ENCODE assay signal across 18 cellular contexts in the genomic region with DNA sequence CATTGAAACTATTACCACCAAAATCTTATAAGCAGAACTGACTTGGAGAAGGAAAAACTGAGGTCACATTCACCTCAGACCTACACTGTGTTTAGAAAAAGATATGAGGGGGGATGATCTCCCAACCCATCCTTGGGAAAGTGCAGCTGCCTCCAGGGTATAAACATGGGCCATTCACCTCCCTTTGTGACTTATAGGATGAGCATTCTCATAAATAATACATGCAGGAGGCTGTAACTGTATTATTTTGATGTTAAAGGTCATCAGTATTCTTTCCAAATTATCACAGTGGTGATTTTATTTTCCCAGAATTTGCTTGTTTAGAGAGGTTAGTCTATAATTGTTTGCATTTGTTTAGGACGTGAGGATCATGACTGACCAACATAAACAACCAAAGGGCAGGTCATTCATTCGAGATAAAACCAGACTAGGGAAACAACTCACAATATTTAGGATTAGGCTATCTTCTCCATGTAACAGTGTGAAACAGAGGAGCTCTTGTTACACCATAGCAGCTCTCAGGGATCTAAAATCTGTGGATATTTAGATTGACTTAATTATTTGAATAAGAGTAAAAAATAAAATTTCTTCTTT.
DNase-seq lines count a peak whose midpoint lies in the region; ATAC-seq, FAIRE-seq and TF ChIP-seq lines count a peak whose summit lies in the region.
"Had no signal": no experiment of that assay in that cellular context is flagged by ENCODE, and none has a peak within 500 bp of the region (broad histone marks: within the 10 kb centered on the region; RNA-seq: fewer than 3 reads in every experiment).

No MANE protein-coding gene starts in this region.

- peak in 1 of 2 experiments; percentile 14; a peak in 1 of 5 replicates for TF ChIP-seq RAD21 in A549 (conservative IDR thresholded peaks at IDR 0.05 in 1 of 2, IDR thresholded peaks at IDR 0.05 in 1 of 2)

- no peaks in the 10 kb centered on the region for H3K27me3 Mint-ChIP-seq in progenitor cell of endocrine pancreas
- peaks cover 32% of the 10 kb centered on the region for H3K27me3 Mint-ChIP-seq in activated CD8-positive, alpha-beta T cell treated with anti-CD3 and anti-CD28 coated beads for 36 hours

- H3K9me3 ChIP-seq in A549, result no peaks in the 10 kb centered on the region
- H3K9me3 ChIP-seq: Caco-2 had no signal

- intact Hi-C loops in activated CD8-positive, alpha-beta T cell treated with anti-CD3 and anti-CD28 coated beads for 36 hours (cut with micrococcal nuclease), result no loop called here

- peaks cover 20% of the 10 kb centered on the region for H3K9me3 Mint-ChIP-seq in progenitor cell of endocrine pancreas (ENCODE audit: low read depth)
- peaks cover 3% of the 10 kb centered on the region for H3K9me3 Mint-ChIP-seq in activated CD8-positive, alpha-beta T cell treated with anti-CD3 and anti-CD28 coated beads for 36 hours

- peak in 1 of 2 experiments; percentile 82 for DNase-seq in A549 (ENCODE audit: low read depth in 1 of 2, low spot score in 1 of 2)
- peak; percentile 32 for DNase-seq in HuH-7 (ENCODE audit: low spot score)
- DNase-seq in T1000 (lab: John Stamatoyannopoulos, UW), result peak; percentile 17
- no peak for DNase-seq in progenitor cell of endocrine pancreas (ENCODE audit: low spot score, unreplicated experiment)
- no peak for DNase-seq in activated CD8-positive, alpha-beta T cell treated with anti-CD3 and anti-CD28 coated beads for 36 hours
- DNase-seq: 8988T; AML-193; Caco-2; CD4-positive, alpha-beta T cell; GDM1; H9 had no signal

- no peak for TF ChIP-seq POLR2A in A549 (IDR thresholded peaks at IDR 0.05; ENCODE audit: low read length)

- H3K36me3 Mint-ChIP-seq in progenitor cell of endocrine pancreas (ENCODE audit: insufficient read depth), result peaks cover 2% of the 10 kb centered on the region
- H3K36me3 Mint-ChIP-seq in activated CD8-positive, alpha-beta T cell treated with anti-CD3 and anti-CD28 coated beads for 36 hours (ENCODE audit: low read depth), result no peaks in the 10 kb centered on the region

- CTCF ChIA-PET in A549 (lab: Yijun Ruan, JAX), result interaction anchor here (0.8 to 1.1 kb wide), 3 partner anchors 19 to 592 kb away, joined by 3 to 4 read pairs (median 4); no protein-coding TSS in a partner anchor
- CTCF ChIA-PET in activated CD8-positive, alpha-beta T cell treated with anti-CD3 and anti-CD28 coated beads for 36 hours (lab: Charles Lee), result no interaction called here

- TF ChIP-seq CTCF in A549 (IDR thresholded peaks at IDR 0.05), result no peak
- no peak for TF ChIP-seq CTCF in progenitor cell of endocrine pancreas (IDR thresholded peaks at IDR 0.05; ENCODE audit: unreplicated experiment)
- TF ChIP-seq CTCF in activated CD8-positive, alpha-beta T cell treated with anti-CD3 and anti-CD28 coated beads for 36 hours (IDR thresholded peaks at IDR 0.05), result no peak

- H3K27ac ChIP-seq in A549, result peak overlapping the region; percentile 22 to 31; a peak in 4 of 6 replicates
- H3K27ac ChIP-seq: C4-2B had no signal

- no peak for TF ChIP-seq EP300 in A549 (IDR thresholded peaks at IDR 0.05)

- H3K4me1 ChIP-seq in A549, result peaks cover 21% of the 10 kb centered on the region
- H3K4me1 ChIP-seq: Caco-2 had no signal

- ATAC-seq in A549, result peak; percentile 71 to 91; a peak in 4 of 6 replicates
- no peak for ATAC-seq in activated CD8-positive, alpha-beta T cell treated with anti-CD3 and anti-CD28 coated beads for 36 hours
- ATAC-seq in GM19324 (IDR thresholded peaks at IDR 0.05; ENCODE audit: low FRiP score, unreplicated experiment), result no peak
- no peak for ATAC-seq in GM18498 (IDR thresholded peaks at IDR 0.05; ENCODE audit: unreplicated experiment)
- ATAC-seq: HepG2 had no signal

- H3K4me3 Mint-ChIP-seq in progenitor cell of endocrine pancreas (ENCODE audit: low read depth), result no peak overlapping the region
- no peak overlapping the region for H3K4me3 Mint-ChIP-seq in activated CD8-positive, alpha-beta T cell treated with anti-CD3 and anti-CD28 coated beads for 36 hours
- H3K4me3 Mint-ChIP-seq: CD4-positive, alpha-beta T cell; H9 had no signal

- no peak overlapping the region for H3K4me3 ChIP-seq in A549

- WGBS in A549 (ENCODE audit: missing lambda C conversion rate), result 6% methylated on average over 2 of the region's 2 CpGs

- POLR2A ChIA-PET in A549 (lab: Yijun Ruan, JAX), result no interaction called here
- POLR2A ChIA-PET in activated CD8-positive, alpha-beta T cell treated with anti-CD3 and anti-CD28 coated beads for 36 hours (lab: Charles Lee), result no interaction called here

- no peak for FAIRE-seq in A549 (lab: Jason Lieb, UNC)
- FAIRE-seq: D721Med, GM12892, H1, HepG2 had no signal

- peak overlapping the region; percentile 45 for H3K27ac Mint-ChIP-seq in progenitor cell of endocrine pancreas
- no peak overlapping the region for H3K27ac Mint-ChIP-seq in activated CD8-positive, alpha-beta T cell treated with anti-CD3 and anti-CD28 coated beads for 36 hours
- H3K27ac Mint-ChIP-seq: CD4-positive, alpha-beta T cell had no signal

- peaks cover 10% of the 10 kb centered on the region for H3K4me1 Mint-ChIP-seq in progenitor cell of endocrine pancreas (ENCODE audit: low read depth)
- H3K4me1 Mint-ChIP-seq in activated CD8-positive, alpha-beta T cell treated with anti-CD3 and anti-CD28 coated beads for 36 hours (ENCODE audit: low read depth), result no peaks in the 10 kb centered on the region

- peak overlapping the region; percentile 44 for H3K4me2 ChIP-seq in A549

TF ChIP-seq in A549, 52 proteins besides CTCF, POLR2A, EP300 and RAD21 (continues in another document):
- TF ChIP-seq USF2 (IDR thresholded peaks at IDR 0.05), result no peak
- TF ChIP-seq JUN (IDR thresholded peaks at IDR 0.05), result no peak; a peak in 1 of 5 replicates
- TF ChIP-seq GATA3 (IDR thresholded peaks at IDR 0.05; ENCODE audit: borderline replicate concordance), result peak; percentile 88
- TF ChIP-seq ZC3H11A (IDR thresholded peaks at IDR 0.05), result no peak
- TF ChIP-seq HMGXB4 (CRISPR knock-in tag; IDR thresholded peaks at IDR 0.05; ENCODE audit: borderline replicate concordance), result no peak
- TF ChIP-seq CEBPB (IDR thresholded peaks at IDR 0.05), result peak in 1 of 2 experiments; percentile 52; a peak in 2 of 4 replicates
- TF ChIP-seq, protein P1, sequence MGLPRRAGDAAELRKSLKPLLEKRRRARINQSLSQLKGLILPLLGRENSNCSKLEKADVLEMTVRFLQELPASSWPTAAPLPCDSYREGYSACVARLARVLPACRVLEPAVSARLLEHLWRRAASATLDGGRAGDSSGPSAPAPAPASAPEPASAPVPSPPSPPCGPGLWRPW (IDR thresholded peaks at IDR 0.05), result no peak
- TF ChIP-seq HOXB5 (CRISPR knock-in tag; IDR thresholded peaks at IDR 0.05), result no peak
- TF ChIP-seq POLR2AphosphoS2 (conservative IDR thresholded peaks at IDR 0.05; ENCODE audit: low read length), result no peak
- TF ChIP-seq, protein P2, sequence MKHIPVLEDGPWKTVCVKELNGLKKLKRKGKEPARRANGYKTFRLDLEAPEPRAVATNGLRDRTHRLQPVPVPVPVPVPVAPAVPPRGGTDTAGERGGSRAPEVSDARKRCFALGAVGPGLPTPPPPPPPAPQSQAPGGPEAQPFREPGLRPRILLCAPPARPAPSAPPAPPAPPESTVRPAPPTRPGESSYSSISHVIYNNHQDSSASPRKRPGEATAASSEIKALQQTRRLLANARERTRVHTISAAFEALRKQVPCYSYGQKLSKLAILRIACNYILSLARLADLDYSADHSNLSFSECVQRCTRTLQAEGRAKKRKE (CRISPR knock-in tag; IDR thresholded peaks at IDR 0.05; ENCODE audit: low read depth), result no peak
- no peak for TF ChIP-seq PHF8 (IDR thresholded peaks at IDR 0.05; ENCODE audit: borderline replicate concordance, low read depth)
- TF ChIP-seq ZFP36 (IDR thresholded peaks at IDR 0.05; ENCODE audit: borderline replicate concordance, partially characterized antibody), result no peak
- peak; percentile 31 for TF ChIP-seq JUNB (IDR thresholded peaks at IDR 0.05)
- no peak for TF ChIP-seq CHD2 (IDR thresholded peaks at IDR 0.05; ENCODE audit: low read length, partially characterized antibody)
- no peak for TF ChIP-seq KDM1A (IDR thresholded peaks at IDR 0.05; ENCODE audit: low read depth)
- no peak for TF ChIP-seq ESRRA (IDR thresholded peaks at IDR 0.05; ENCODE audit: borderline replicate concordance, low read length)
- TF ChIP-seq SMC3 (IDR thresholded peaks at IDR 0.05), result 0 out of 3 replicates have a peak, but pooled peaks have one; percentile 7
- no peak for TF ChIP-seq MAZ (IDR thresholded peaks at IDR 0.05; ENCODE audit: borderline replicate concordance, low read depth, low read length)
- TF ChIP-seq RARB (CRISPR knock-in tag; IDR thresholded peaks at IDR 0.05), result no peak
- no peak for TF ChIP-seq RNF2 (IDR thresholded peaks at IDR 0.05; ENCODE audit: borderline replicate concordance, low read depth)
- no peak for TF ChIP-seq FOSL2 (IDR thresholded peaks at IDR 0.05)
- peak; percentile 61 for TF ChIP-seq FOSL2 (CRISPR knock-in tag; IDR thresholded peaks at IDR 0.05)
- no peak for TF ChIP-seq EHMT2 (IDR thresholded peaks at IDR 0.05; ENCODE audit: low read depth)

Comparison
In these comparisons a context has a peak if more than half of its experiments do, and no peak if none do; other contexts are left out.
1. ATAC-seq: peak in A549 (2 of 2); none in activated CD8-positive, alpha-beta T cell treated with anti-CD3 and anti-CD28 coated beads for 36 hours (single experiment), GM19324 (single experiment) and GM18498 (single experiment).
2. DNase-seq: peak in HuH-7 (single experiment) and T1000 (single experiment); none in progenitor cell of endocrine pancreas (single experiment) and activated CD8-positive, alpha-beta T cell treated with anti-CD3 and anti-CD28 coated beads for 36 hours (single experiment).